In the genomic region with DNA sequence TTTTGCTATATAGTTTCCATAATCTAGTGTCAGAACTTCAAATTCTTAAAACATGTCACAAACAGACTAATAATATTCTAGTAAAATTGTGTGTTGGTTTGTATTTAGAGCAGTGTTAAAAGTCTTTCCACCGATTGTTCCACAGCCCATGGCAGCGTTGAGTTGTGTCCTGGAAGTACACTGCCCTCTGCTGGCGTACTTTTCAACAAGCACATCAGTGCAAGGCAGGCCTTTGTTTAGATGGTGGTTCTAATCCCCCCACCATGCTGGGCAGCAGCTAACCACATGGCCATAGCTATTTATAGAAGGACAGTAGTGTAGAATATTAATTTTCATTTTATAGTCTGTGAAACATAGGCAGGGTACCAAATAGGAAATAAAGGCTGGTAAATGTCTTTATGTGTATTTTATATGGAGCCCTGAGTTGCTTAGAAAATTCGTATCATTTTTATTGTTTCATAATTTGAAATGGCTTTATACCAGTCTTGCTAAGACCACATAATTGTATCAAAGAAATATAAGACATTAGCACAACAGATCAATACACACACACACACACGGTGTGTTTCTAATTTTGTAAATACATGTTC, we compare ENCODE assay signal across 8 cellular contexts.
DNase-seq lines count a peak whose midpoint lies in the region; ATAC-seq, FAIRE-seq and TF ChIP-seq lines count a peak whose summit lies in the region.

No MANE protein-coding gene starts in this region.

- H3F3A ChIP-seq in smooth muscle cell (ENCODE audit: low read depth) = no peaks in the 10 kb centered on the region

- no peaks in the 10 kb centered on the region for H4K20me1 ChIP-seq in smooth muscle cell (ENCODE audit: low read depth)

- H3K4me3 ChIP-seq in astrocyte of the spinal cord (ENCODE audit: low read depth, low read length) (no peak overlapping the region), smooth muscle cell (no peak overlapping the region)

- H3K36me3 ChIP-seq in smooth muscle cell (ENCODE audit: low read depth) = no peaks in the 10 kb centered on the region

- in situ Hi-C loops in astrocyte of the spinal cord (cut with HindIII; ENCODE audit: low sequenced_read_pairs) = no loop called here

- no peaks in the 10 kb centered on the region for H3K9me3 ChIP-seq in smooth muscle cell (replicated peaks; ENCODE audit: low read depth)

- no peak for TF ChIP-seq POLR2A in GM18505 (IDR thresholded peaks at IDR 0.05; ENCODE audit: borderline replicate concordance, extremely low read depth, insufficient read depth, insufficient read length)

- no peak overlapping the region for H2AFZ ChIP-seq in smooth muscle cell (ENCODE audit: low read depth)

- no peak overlapping the region for H3K9ac ChIP-seq in smooth muscle cell (ENCODE audit: low read depth)

- ATAC-seq in GM18505 (IDR thresholded peaks at IDR 0.05; ENCODE audit: unreplicated experiment) = peak; percentile 90
- ATAC-seq in HG02938 (IDR thresholded peaks at IDR 0.05; ENCODE audit: unreplicated experiment) = peak; percentile 95

- peaks cover 8% of the 10 kb centered on the region for H3K4me1 ChIP-seq in smooth muscle cell (ENCODE audit: low read depth)

- WGBS in smooth muscle cell (ENCODE audit: low lambda C conversion rate) = 41% methylated on average over 5 of the region's 5 CpGs

- no peak overlapping the region for H3K4me2 ChIP-seq in smooth muscle cell

- H3K27me3 ChIP-seq in smooth muscle cell (ENCODE audit: low read depth) = no peaks in the 10 kb centered on the region

- peak; percentile 84 for FAIRE-seq in A204.1 (lab: Jason Lieb, UNC)

- peak; percentile 87 for TF ChIP-seq CTCF in astrocyte of the spinal cord (IDR thresholded peaks at IDR 0.05; ENCODE audit: low read depth, low read length)
- peak; percentile 85 for TF ChIP-seq CTCF in smooth muscle cell (IDR thresholded peaks at IDR 0.05; ENCODE audit: borderline replicate concordance, insufficient read depth, poor library complexity, severe bottlenecking)

- DNase-seq in NCI-H187 (lab: John Stamatoyannopoulos, UW) = peak; percentile 33 to 71
- DNase-seq in T1000 (lab: John Stamatoyannopoulos, UW) = peak; percentile 19
- DNase-seq in astrocyte of the spinal cord (ENCODE audit: low read depth, low spot score) = peak; percentile 76
- peak in 46 of 51 donors; percentile 7 to 86 (median 60) for DNase-seq in hypothalamus (lab: John Stamatoyannopoulos, UW)
- peak; percentile 16 for DNase-seq in smooth muscle cell (lab: John Stamatoyannopoulos, UW; ENCODE audit: unreplicated experiment)

- no peaks in the 10 kb centered on the region for H3K79me2 ChIP-seq in smooth muscle cell (ENCODE audit: low read depth)

- no peak overlapping the region for H3K27ac ChIP-seq in smooth muscle cell (ENCODE audit: low read depth)

Comparison
In these comparisons a context has a peak if more than half of its experiments do, and no peak if none do; other contexts are left out.
1. DNase-seq: peak in every context shown above with its lines; median percentile 76 in astrocyte of the spinal cord; 60 in hypothalamus; 52 in NCI-H187; 19 in T1000; 16 in smooth muscle cell.